Comparison of ENCODE assay signal across 9 cellular contexts in the genomic region with DNA sequence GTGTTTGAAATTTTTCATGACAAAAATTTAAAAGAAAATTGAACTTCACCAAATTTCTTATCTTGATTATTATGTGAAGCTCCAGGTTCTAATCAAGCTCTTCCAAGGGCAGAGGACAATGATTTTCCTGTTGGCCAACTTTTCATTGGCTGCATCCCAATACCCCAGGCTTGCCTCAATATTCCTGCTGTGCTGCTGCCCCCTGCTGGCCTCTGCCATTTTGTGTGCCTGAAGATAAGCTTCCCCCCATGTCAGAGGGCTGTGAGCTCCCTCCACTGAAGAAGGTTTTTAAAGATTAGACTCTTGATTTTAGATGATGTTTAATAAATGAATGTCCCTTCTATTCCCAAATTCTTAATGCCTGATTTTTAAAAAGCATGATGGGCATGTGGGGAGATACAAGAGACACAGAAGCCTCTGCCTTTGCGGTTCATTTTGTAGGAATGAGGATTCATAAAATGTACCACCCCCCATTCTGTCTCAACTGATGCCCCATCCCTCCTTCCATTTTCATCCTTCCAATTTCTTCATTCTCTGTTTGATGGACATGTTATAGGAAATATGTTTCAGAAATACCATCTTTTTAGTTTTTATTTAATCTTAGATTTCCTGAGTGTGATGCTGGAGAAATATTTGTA.
DNase-seq lines count a peak whose midpoint lies in the region; ATAC-seq, FAIRE-seq and TF ChIP-seq lines count a peak whose summit lies in the region.
"Had no signal": no experiment of that assay in that cellular context is flagged by ENCODE, and none has a peak within 500 bp of the region (broad histone marks: within the 10 kb centered on the region; RNA-seq: fewer than 3 reads in every experiment).

No MANE protein-coding gene starts in this region.

- H4K20me1 ChIP-seq in SK-N-SH (ENCODE audit: insufficient read depth) (no peaks in the 10 kb centered on the region), astrocyte (ENCODE audit: insufficient read depth, low read length) (no peaks in the 10 kb centered on the region)

- 46% methylated on average over 1 of the region's 1 CpG for WGBS in SK-N-SH (ENCODE audit: low lambda C conversion rate)

- H2AFZ ChIP-seq in SK-N-SH (ENCODE audit: low read depth) (no peak overlapping the region), astrocyte (ENCODE audit: low read depth, low read length) (no peak overlapping the region)

- H3K27me3 ChIP-seq in SK-N-SH (ENCODE audit: insufficient read depth), result no peaks in the 10 kb centered on the region
- H3K27me3 ChIP-seq in astrocyte (ENCODE audit: insufficient read depth, low read length), result no peaks in the 10 kb centered on the region

- TF ChIP-seq CTCF in SK-N-SH (IDR thresholded peaks at IDR 0.05) (peak; percentile 83), astrocyte (IDR thresholded peaks at IDR 0.05; ENCODE audit: insufficient read depth, low read depth, low read length) (peak; percentile 74)

- no peak overlapping the region for H3K4me3 Mint-ChIP-seq in astrocyte (ENCODE audit: unreplicated experiment)
- H3K4me3 Mint-ChIP-seq: dendritic cell treated with granulocyte-macrophage colony-stimulating factor and Interleukin-4, amounts not matched to agents 40 ng/mL and 50 ng/mL, for 4 days had no signal

- no peaks in the 10 kb centered on the region for H3K9me3 ChIP-seq in SK-N-SH
- H3K9me3 ChIP-seq in astrocyte (ENCODE audit: insufficient read depth, low read depth, low read length), result no peaks in the 10 kb centered on the region

- no peaks in the 10 kb centered on the region for H3K9me2 ChIP-seq in SK-N-SH

- no peaks in the 10 kb centered on the region for H3K36me3 Mint-ChIP-seq in astrocyte (ENCODE audit: low read depth, unreplicated experiment)

- CTCF ChIA-PET in SK-N-SH (lab: Yijun Ruan, JAX), result interaction anchor here (0.5 to 3.6 kb wide), 47 partner anchors 10 to 949 kb away, joined by 3 to 29 read pairs (median 5); no protein-coding TSS in a partner anchor

- no peaks in the 10 kb centered on the region; a peak in 2 of 4 replicates for H3K4me1 ChIP-seq in SK-N-SH (ENCODE audit: control insufficient read depth in 1 of 2, insufficient read depth in 2 of 2, low read depth in 1 of 2, low read length in 1 of 2)
- no peaks in the 10 kb centered on the region for H3K4me1 ChIP-seq in astrocyte (ENCODE audit: insufficient read depth, low read length)

- no peak for FAIRE-seq in astrocyte (lab: Jason Lieb, UNC)

- TF ChIP-seq EP300 in SK-N-SH (IDR thresholded peaks at IDR 0.05; ENCODE audit: borderline replicate concordance in 1 of 2, low read depth in 1 of 2, low read length in 1 of 2), result no peak

- peaks cover 2% of the 10 kb centered on the region for H3K9me3 Mint-ChIP-seq in astrocyte (ENCODE audit: unreplicated experiment)
- H3K9me3 Mint-ChIP-seq: dendritic cell treated with granulocyte-macrophage colony-stimulating factor and Interleukin-4, amounts not matched to agents 40 ng/mL and 50 ng/mL, for 4 days had no signal

- H3K27me3 Mint-ChIP-seq in astrocyte (ENCODE audit: low read depth, unreplicated experiment), result no peaks in the 10 kb centered on the region

- POLR2A ChIA-PET in SK-N-SH (lab: Yijun Ruan, JAX), result no interaction called here

- H3K4me1 Mint-ChIP-seq in astrocyte (ENCODE audit: low read depth, unreplicated experiment), result peaks cover 14% of the 10 kb centered on the region

- peak; percentile 79 for TF ChIP-seq RAD21 in SK-N-SH (IDR thresholded peaks at IDR 0.05; ENCODE audit: low read length)

- H3K4me3 ChIP-seq in SK-N-SH (ENCODE audit: low read depth in 2 of 2, low read length in 1 of 2) (no peak overlapping the region; a peak in 1 of 4 replicates), astrocyte (ENCODE audit: insufficient read depth, low read depth, low read length) (no peak overlapping the region)

- no peak overlapping the region for H3K27ac ChIP-seq in SK-N-SH (ENCODE audit: low read depth in 2 of 2, low read length in 1 of 2)
- H3K27ac ChIP-seq in astrocyte (ENCODE audit: low read depth, low read length), result no peak overlapping the region

- H3K9ac ChIP-seq in SK-N-SH, result no peak overlapping the region
- no peak overlapping the region for H3K9ac ChIP-seq in astrocyte (ENCODE audit: low read length)

- peak; percentile 73 for DNase-seq in ELF-1 (ENCODE audit: low read depth, low spot score)
- peak; percentile 21 for DNase-seq in KG1 (lab: John Stamatoyannopoulos, UW)
- DNase-seq in SK-N-SH, result peak; percentile 65
- DNase-seq in astrocyte (ENCODE audit: low read depth), result peak; percentile 30
- peak; percentile 64 for DNase-seq in hepatic stellate cell (ENCODE audit: low spot score)
- peak; percentile 23 to 64 for DNase-seq in stimulated activated CD4-positive, alpha-beta T cell treated with anti-CD3 and anti-CD28 coated beads, Interleukin-12 subunit alpha, Interleukin-12 subunit beta, amount 100 ng/mL, for 24 hours (ENCODE audit: low read depth in 2 of 2)

- no peak overlapping the region for H3K4me2 ChIP-seq in SK-N-SH
- H3K4me2 ChIP-seq in astrocyte (ENCODE audit: low read length), result no peak overlapping the region

- peak overlapping the region; percentile 13 for H3K27ac Mint-ChIP-seq in astrocyte (ENCODE audit: unreplicated experiment)
- H3K27ac Mint-ChIP-seq: dendritic cell treated with granulocyte-macrophage colony-stimulating factor and Interleukin-4, amounts not matched to agents 40 ng/mL and 50 ng/mL, for 4 days had no signal

- H3K36me3 ChIP-seq in SK-N-SH (replicated peaks in 1 of 2; ENCODE audit: control insufficient read depth in 1 of 2, insufficient read depth in 2 of 2, low read length in 1 of 2), result no peaks in the 10 kb centered on the region
- H3K36me3 ChIP-seq in astrocyte (ENCODE audit: insufficient read depth, low read length), result no peaks in the 10 kb centered on the region

- no peaks in the 10 kb centered on the region for H3F3A ChIP-seq in SK-N-SH (replicated peaks; ENCODE audit: insufficient read depth)

- ATAC-seq in GM21619 (IDR thresholded peaks at IDR 0.05; ENCODE audit: unreplicated experiment), result no peak
- ATAC-seq in GM21360 (IDR thresholded peaks at IDR 0.05; ENCODE audit: unreplicated experiment), result no peak

- H3K79me2 ChIP-seq in SK-N-SH (ENCODE audit: insufficient read depth), result no peaks in the 10 kb centered on the region
- no peaks in the 10 kb centered on the region for H3K79me2 ChIP-seq in astrocyte (ENCODE audit: insufficient read depth, low read length)

TF ChIP-seq in SK-N-SH, 30 proteins besides CTCF, POLR2A, EP300 and RAD21:
- TF ChIP-seq SMC3 (IDR thresholded peaks at IDR 0.05; ENCODE audit: low read depth, low read length) (peak; percentile 75), FOSL2 (IDR thresholded peaks at IDR 0.05; ENCODE audit: borderline replicate concordance, low read depth) (no peak)

Comparison
In these comparisons a context has a peak if more than half of its experiments do, and no peak if none do; other contexts are left out.
1. DNase-seq: peak in every context shown above with its lines; median percentile 73 in ELF-1; 65 in SK-N-SH; 64 in hepatic stellate cell; 44 in stimulated activated CD4-positive, alpha-beta T cell treated with anti-CD3 and anti-CD28 coated beads, Interleukin-12 subunit alpha, Interleukin-12 subunit beta, amount 100 ng/mL, for 24 hours; 30 in astrocyte; 21 in KG1.